Comparison of ENCODE assay signal across 9 cellular contexts in genomic region chr9:101738566-101739183, GRCh38. TPM values are rescaled to one million over a fixed set of nuclear protein-coding genes. Genes with fewer than 3 reads are reported as not detected.
DNase-seq lines count a peak whose midpoint lies in the region; ATAC-seq and TF ChIP-seq lines count a peak whose summit lies in the region.
"Had no signal": no experiment of that assay in that cellular context is flagged by ENCODE, and none has a peak within 500 bp of the region (broad histone marks: within the 10 kb centered on the region; RNA-seq: fewer than 3 reads in every experiment).

Gene GRIN3A, minus strand, starts transcription at chr9:101738647. Its CDS starts 668 bp downstream, at chr9:101737979.

- DNase-seq in NCI-H1436 (lab: John Stamatoyannopoulos, UW) (peak; percentile 12), NCI-H1436 treated with DMSO at 0.1 percent for 48 hours (lab: John Stamatoyannopoulos, UW) (no peak), Panc1 (ENCODE audit: low read depth, low spot score) (no peak), left ventricle myocardium superior (peak; percentile 50), sciatic nerve (ENCODE audit: low spot score) (no peak), HuH-7.5 (ENCODE audit: low spot score) (no peak), NCI-H2029 (lab: John Stamatoyannopoulos, UW) (no peak)

- in situ Hi-C loops in Panc1 (cut with HindIII; ENCODE audit: low pct_unique_long_range_greater_than_20kb, low sequenced_read_pairs): no loop called here

- peak; percentile 49 for TF ChIP-seq CTCF in Panc1 (IDR thresholded peaks at IDR 0.05)

- no TSS peak for BruUV-seq in Panc1 (replicated peaks; lab: Mats Ljungman, UMichigan)

- peak; percentile 88 for ATAC-seq in Panc1
- ATAC-seq in left ventricle myocardium superior: peak; percentile 91
- ATAC-seq in sciatic nerve: peak; percentile 67
- no peak for ATAC-seq in GM21529 (IDR thresholded peaks at IDR 0.05; ENCODE audit: unreplicated experiment)

- H3K4me3 ChIP-seq in Panc1 (ENCODE audit: low read depth in 2 of 2, low read length in 2 of 2): peak within 1 kb of the TSS; percentile 26 to 37

- H3K36me3 ChIP-seq in Panc1 (ENCODE audit: control insufficient read depth, insufficient read depth, low read length): no peaks in the 10 kb centered on the region

- no peaks in the 10 kb centered on the region; the same call in 1 of the 2 replicates for H3K27me3 ChIP-seq in Panc1 (ENCODE audit: control insufficient read depth, insufficient read depth, low read length)

- H3K4me1 ChIP-seq in Panc1 (ENCODE audit: control insufficient read depth, insufficient read depth, low read length): no peaks in the 10 kb centered on the region

- CTCF ChIA-PET in Panc1 (lab: Charles Lee): no interaction called here

- intact Hi-C loops in Panc1 (cut with micrococcal nuclease; ENCODE audit: unreplicated experiment): no loop called here
- intact Hi-C loops in left ventricle myocardium superior (cut with micrococcal nuclease): no loop called here
- intact Hi-C loops in sciatic nerve (cut with DNase I): no loop called here

- H3K9me3 ChIP-seq in Panc1 (ENCODE audit: control insufficient read depth, insufficient read depth, low read depth, low read length): no peaks in the 10 kb centered on the region

- no peak within 1 kb of the TSS for H3K27ac ChIP-seq in Panc1 (ENCODE audit: low read length)

- POLR2A ChIA-PET in Panc1 (lab: Charles Lee): no interaction called here

RNA-seq across cellular contexts. Expression of gene GRIN3A, which starts in this region (rescaled TPM):
- total RNA-seq in Panc1 (2021; ENCODE audit: unreplicated experiment): 0.03 TPM
- polyA plus RNA-seq in Panc1 (2012; ENCODE audit: insufficient read length): not detected
- 0.59 TPM for total RNA-seq in left ventricle myocardium superior
- 0.13 TPM for total RNA-seq in sciatic nerve
- total RNA-seq: M059J had no signal

Comparison
In these comparisons a context has a peak if more than half of its experiments do, and no peak if none do; other contexts are left out.
1. Peak in ATAC-seq and H3K4me3 ChIP-seq in Panc1; RNA of the gene not detected or under 1 TPM.
2. Peak in DNase-seq and ATAC-seq in left ventricle myocardium superior; RNA of the gene not detected or under 1 TPM.
3. Peak in ATAC-seq in sciatic nerve; RNA of the gene not detected or under 1 TPM.